In genomic region chr1:9720785-9721605, GRCh38 we compare ENCODE assay signal across 2 cellular contexts.
TF ChIP-seq lines count a peak whose summit lies in the region.

No MANE protein-coding gene starts in this region.

TF ChIP-seq in HepG2, 621 proteins besides CTCF, POLR2A, EP300 and RAD21:
- TF ChIP-seq TGIF2 (CRISPR knock-in tag; IDR thresholded peaks at IDR 0.05) (no peak), DDIT3 (CRISPR knock-in tag; IDR thresholded peaks at IDR 0.05) (no peak), ZNF781 (CRISPR knock-in tag; IDR thresholded peaks at IDR 0.05; ENCODE audit: borderline replicate concordance, not compliant biosample characterization) (no peak), ASH2L (IDR thresholded peaks at IDR 0.05; ENCODE audit: insufficient read length, low read depth, low read length) (no peak), ZNF230 (CRISPR knock-in tag; IDR thresholded peaks at IDR 0.05) (no peak), ZNF598 (CRISPR knock-in tag; IDR thresholded peaks at IDR 0.05; ENCODE audit: borderline replicate concordance) (no peak), CHCHD3 (CRISPR knock-in tag; IDR thresholded peaks at IDR 0.05) (0 out of 2 replicates have a peak, but pooled peaks have one; percentile 22), GATAD2A (CRISPR knock-in tag; IDR thresholded peaks at IDR 0.05) (no peak), AGO2 (optimal IDR thresholded peaks at IDR 0.05; ENCODE audit: low read depth, low read length) (peak; percentile 7), RBFOX2 (IDR thresholded peaks at IDR 0.05; ENCODE audit: low read depth, low read length) (0 out of 2 replicates have a peak, but pooled peaks have one; percentile 21), CREB1 (IDR thresholded peaks at IDR 0.05) (no peak), CREB1 (CRISPR knock-in tag; IDR thresholded peaks at IDR 0.05) (no peak)

TF ChIP-seq in H1, 55 proteins besides CTCF, POLR2A, EP300 and RAD21:
- TF ChIP-seq USF2 (IDR thresholded peaks at IDR 0.05; ENCODE audit: low read length) = no peak
